ENCODE assay signal across 11 cellular contexts in genomic region chr9:134435527-134436355, GRCh38.
DNase-seq lines count a peak whose midpoint lies in the region; ATAC-seq and TF ChIP-seq lines count a peak whose summit lies in the region.
"Had no signal": no experiment of that assay in that cellular context is flagged by ENCODE, and none has a peak within 500 bp of the region (broad histone marks: within the 10 kb centered on the region; RNA-seq: fewer than 3 reads in every experiment).

No MANE protein-coding gene starts in this region.

- H3K36me3 Mint-ChIP-seq in chondrocyte (ENCODE audit: low read depth): peaks cover 9% of the 10 kb centered on the region
- H3K36me3 Mint-ChIP-seq in activated CD4-positive, alpha-beta T cell treated with anti-CD3 and anti-CD28 coated beads, Interleukin-2, amount 10 ng/mL, durations not matched to agents 7 days and 5 days (ENCODE audit: low read depth): no peaks in the 10 kb centered on the region

- no peak for DNase-seq in RWPE1 (ENCODE audit: low spot score)
- no peak for DNase-seq in chondrocyte (ENCODE audit: low spot score)
- DNase-seq in midbrain (lab: John Stamatoyannopoulos, UW): peak; percentile 59
- DNase-seq in suprapubic skin (ENCODE audit: low spot score in 2 of 2): no peak
- no peak for DNase-seq in activated CD4-positive, alpha-beta T cell treated with anti-CD3 and anti-CD28 coated beads, Interleukin-2, amount 10 ng/mL, durations not matched to agents 7 days and 5 days
- DNase-seq in left lobe of liver (ENCODE audit: low spot score): no peak
- DNase-seq in stimulated activated CD4-positive, alpha-beta T cell treated with anti-CD3 and anti-CD28 coated beads, Interleukin-4, amount 100 ng/mL, for 1 hour: no peak
- no peak for DNase-seq in SIG-M5 treated with dmso at 0.1 percent for 504 hours (lab: John Stamatoyannopoulos, UW; ENCODE audit: unreplicated experiment)
- DNase-seq: activated T-cell treated with anti-CD3 and anti-CD28 coated beads, Interleukin-2, amount 50 U/mL, for 4 hours; cortex of kidney; T-helper 9 cell had no signal

- TF ChIP-seq CTCF in RWPE1 (conservative IDR thresholded peaks at IDR 0.05; ENCODE audit: low read depth): no peak
- no peak for TF ChIP-seq CTCF in chondrocyte (IDR thresholded peaks at IDR 0.05)
- TF ChIP-seq CTCF in suprapubic skin (IDR thresholded peaks at IDR 0.05): no peak

- 30% methylated on average over 16 of the region's 17 CpGs for WGBS in suprapubic skin

- no peaks in the 10 kb centered on the region for H3K9me3 Mint-ChIP-seq in chondrocyte (ENCODE audit: low read depth)
- H3K9me3 Mint-ChIP-seq in activated CD4-positive, alpha-beta T cell treated with anti-CD3 and anti-CD28 coated beads, Interleukin-2, amount 10 ng/mL, durations not matched to agents 7 days and 5 days: no peaks in the 10 kb centered on the region
- H3K9me3 Mint-ChIP-seq: activated T-cell treated with anti-CD3 and anti-CD28 coated beads, Interleukin-2, amount 50 U/mL, for 4 hours had no signal

- H3K27ac ChIP-seq in RWPE1: peak overlapping the region; percentile 100
- peak overlapping the region; percentile 81 for H3K27ac ChIP-seq in suprapubic skin

- TF ChIP-seq POLR2A in suprapubic skin (IDR thresholded peaks at IDR 0.05): no peak

- TF ChIP-seq EP300 in suprapubic skin (IDR thresholded peaks at IDR 0.05): no peak

- H3K36me3 ChIP-seq in suprapubic skin: peaks cover 18% of the 10 kb centered on the region

- H3K4me1 ChIP-seq in suprapubic skin: peaks cover 82% of the 10 kb centered on the region

- H3K4me3 Mint-ChIP-seq in chondrocyte (ENCODE audit: unreplicated experiment): peak overlapping the region; percentile 33
- no peak overlapping the region for H3K4me3 Mint-ChIP-seq in activated CD4-positive, alpha-beta T cell treated with anti-CD3 and anti-CD28 coated beads, Interleukin-2, amount 10 ng/mL, durations not matched to agents 7 days and 5 days
- H3K4me3 Mint-ChIP-seq: activated T-cell treated with anti-CD3 and anti-CD28 coated beads, Interleukin-2, amount 50 U/mL, for 4 hours had no signal

- CTCF ChIA-PET in RWPE1 (lab: Yijun Ruan, JAX): interaction anchor here (0.6 to 2.7 kb wide), 5 partner anchors 8 to 265 kb away, joined by 3 to 10 read pairs (median 3); no protein-coding TSS in a partner anchor
- CTCF ChIA-PET in activated CD4-positive, alpha-beta T cell treated with anti-CD3 and anti-CD28 coated beads, Interleukin-2, amount 10 ng/mL, durations not matched to agents 7 days and 5 days (lab: Charles Lee): interaction anchor here (0.7 to 2.0 kb wide), 3 partner anchors 24 to 66 kb away, joined by 3 to 6 read pairs (median 4); no protein-coding TSS in a partner anchor

- H3K9me3 ChIP-seq in suprapubic skin: no peaks in the 10 kb centered on the region

- peak overlapping the region; percentile 3 for H3K4me3 ChIP-seq in suprapubic skin

- H3K27me3 ChIP-seq in suprapubic skin: no peaks in the 10 kb centered on the region

- peaks cover 43% of the 10 kb centered on the region for H3K4me1 Mint-ChIP-seq in chondrocyte (ENCODE audit: low read depth)
- no peaks in the 10 kb centered on the region for H3K4me1 Mint-ChIP-seq in activated CD4-positive, alpha-beta T cell treated with anti-CD3 and anti-CD28 coated beads, Interleukin-2, amount 10 ng/mL, durations not matched to agents 7 days and 5 days

- POLR2A ChIA-PET in RWPE1 (lab: Yijun Ruan, JAX; ENCODE audit: low non-redundant PET): interaction anchor here (0.6 kb wide), 1 partner anchor 271 kb away, joined by 3 read pairs; no protein-coding TSS in a partner anchor
- POLR2A ChIA-PET in activated CD4-positive, alpha-beta T cell treated with anti-CD3 and anti-CD28 coated beads, Interleukin-2, amount 10 ng/mL, durations not matched to agents 7 days and 5 days (lab: Charles Lee): no interaction called here

- no peak for ATAC-seq in left lobe of liver
- ATAC-seq: activated T-cell treated with anti-CD3 and anti-CD28 coated beads, Interleukin-2, amount 50 U/mL, for 4 hours had no signal

- H3K27ac Mint-ChIP-seq in chondrocyte (ENCODE audit: unreplicated experiment): peak overlapping the region; percentile 90
- no peak overlapping the region for H3K27ac Mint-ChIP-seq in activated CD4-positive, alpha-beta T cell treated with anti-CD3 and anti-CD28 coated beads, Interleukin-2, amount 10 ng/mL, durations not matched to agents 7 days and 5 days

- no peaks in the 10 kb centered on the region for H3K27me3 Mint-ChIP-seq in chondrocyte (ENCODE audit: low read depth)
- H3K27me3 Mint-ChIP-seq in activated CD4-positive, alpha-beta T cell treated with anti-CD3 and anti-CD28 coated beads, Interleukin-2, amount 10 ng/mL, durations not matched to agents 7 days and 5 days: peaks cover 1% of the 10 kb centered on the region
